Comparison of ENCODE assay signal across 25 cellular contexts in the genomic region with DNA sequence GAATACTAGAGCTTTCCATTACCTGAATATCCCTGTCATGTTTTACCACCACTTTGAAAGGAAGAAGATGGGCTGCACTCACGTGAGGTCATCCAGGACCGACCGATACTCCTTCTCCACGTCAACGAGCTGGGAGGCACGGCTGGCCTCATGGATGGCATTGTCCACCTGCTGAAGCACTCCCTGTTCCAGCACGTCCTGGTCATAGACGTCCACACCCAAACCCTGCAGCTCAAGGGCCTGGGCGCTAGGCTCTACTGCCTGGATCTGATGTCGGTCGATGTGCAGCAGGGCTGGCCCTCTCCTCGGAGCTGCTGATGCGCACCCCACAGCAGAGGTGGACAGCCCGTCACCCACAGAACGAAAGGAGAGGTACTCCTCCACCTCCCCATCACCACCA.
"Had no signal": no experiment of that assay in that cellular context is flagged by ENCODE, and none has a peak within 500 bp of the region (broad histone marks: within the 10 kb centered on the region; RNA-seq: fewer than 3 reads in every experiment).

No MANE protein-coding gene starts in this region.

- H3K4me3 Mint-ChIP-seq: immature natural killer cell, mesothelial cell of epicardium had no signal

- H3K4me2 ChIP-seq: hepatocyte had no signal

- H3K27ac Mint-ChIP-seq: mesothelial cell of epicardium had no signal

- H3K4me3 ChIP-seq: dorsolateral prefrontal cortex, esophagus muscularis mucosa, gastroesophageal sphincter, heart left ventricle, hepatocyte, left ventricle myocardium inferior, lower lobe of right lung, mucosa of descending colon had no signal

- H3K9me3 Mint-ChIP-seq: immature natural killer cell, mesothelial cell of epicardium had no signal

- H3K9me3 ChIP-seq: esophagus muscularis mucosa, gastroesophageal sphincter, heart left ventricle, left ventricle myocardium inferior, lower lobe of right lung, mucosa of descending colon had no signal

- DNase-seq: dermis blood vessel endothelial cell; dorsolateral prefrontal cortex; effector CD4-positive, alpha-beta T cell; effector memory CD4-positive, alpha-beta T cell; foreskin keratinocyte; heart left ventricle; hypothalamus; immature natural killer cell; islet precursor cell; kidney; kidney glomerular epithelial cell; left colon; left ventricle myocardium inferior; lower lobe of right lung; mesenchymal stem cell; mucosa of descending colon had no signal

- H2AFZ ChIP-seq: hepatocyte had no signal

- ATAC-seq: foreskin keratinocyte, gastroesophageal sphincter, heart left ventricle, left colon, left lobe of liver, lower lobe of right lung, mucosa of descending colon had no signal

- H3K27ac ChIP-seq: coronary artery, dorsolateral prefrontal cortex, esophagus muscularis mucosa, gastroesophageal sphincter, heart left ventricle, hepatocyte, left ventricle myocardium inferior, lower lobe of right lung had no signal

- FAIRE-seq: colon, endothelial cell of umbilical vein, frontal cortex, kidney had no signal

- H3K27me3 ChIP-seq: dorsolateral prefrontal cortex, esophagus muscularis mucosa, foreskin keratinocyte, gastroesophageal sphincter, heart left ventricle, hepatocyte had no signal
